1 cellular context compared by ENCODE assay signal in the genomic region with DNA sequence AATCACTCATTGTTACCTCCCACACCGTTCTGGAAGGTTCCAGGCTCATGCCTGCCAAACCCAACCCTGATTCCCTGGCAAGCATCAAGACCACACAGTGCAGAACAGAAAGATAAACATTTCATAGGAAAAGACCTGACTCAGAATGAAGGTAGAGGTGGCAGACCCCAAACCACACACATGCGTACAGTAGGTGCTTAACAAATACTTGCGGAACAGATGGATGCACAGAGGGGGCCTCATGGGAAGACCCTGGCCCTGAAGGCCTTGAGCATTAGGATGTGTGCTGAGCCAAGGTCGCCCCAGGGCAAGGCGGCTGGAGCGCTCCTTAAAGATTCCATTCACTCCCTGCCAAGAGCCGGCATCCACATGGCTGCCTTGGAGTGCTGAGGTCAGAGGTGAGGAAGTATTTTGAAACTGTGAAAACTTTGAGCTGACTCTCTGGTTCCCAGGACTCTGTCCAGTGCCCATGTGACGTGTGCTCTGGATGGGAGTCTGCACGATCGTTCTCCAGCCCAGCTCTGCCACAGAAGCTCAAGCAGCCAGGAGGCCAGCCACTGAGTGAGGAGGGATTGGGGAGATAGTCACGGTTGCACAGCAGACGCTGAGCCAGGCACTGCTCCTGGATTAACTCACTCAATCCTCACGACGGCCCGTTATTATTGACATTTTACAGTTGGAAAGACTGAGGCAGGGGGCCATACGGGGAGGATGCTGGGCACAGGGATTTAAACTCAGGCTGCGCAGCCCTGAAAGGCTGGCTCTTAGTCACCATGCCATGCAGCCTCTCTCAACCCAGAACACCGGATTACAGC.
TF ChIP-seq lines count a peak whose summit lies in the region.

No MANE protein-coding gene starts in this region.

TF ChIP-seq in IMR-90, 13 proteins besides CTCF, POLR2A, EP300 and RAD21 (continued from another document):
- no peak for TF ChIP-seq RCOR1 (IDR thresholded peaks at IDR 0.05; ENCODE audit: insufficient replicate concordance, low read length)
- no peak for TF ChIP-seq BHLHE40 (IDR thresholded peaks at IDR 0.05; ENCODE audit: low read depth, low read length)
- no peak for TF ChIP-seq NFE2L2 (IDR thresholded peaks at IDR 0.05; ENCODE audit: low read depth, low read length)
- no peak for TF ChIP-seq CEBPB (IDR thresholded peaks at IDR 0.05; ENCODE audit: low read depth, low read length)
